Comparison of ENCODE assay signal across 8 cellular contexts in genomic region chr10:71772832-71773220, GRCh38. TPM values are rescaled to one million over a fixed set of nuclear protein-coding genes. Genes with fewer than 3 reads are reported as not detected.
DNase-seq lines count a peak whose midpoint lies in the region; ATAC-seq lines count a peak whose summit lies in the region.

No MANE protein-coding gene starts in this region.

- peak overlapping the region; percentile 88 for H3K4me3 Mint-ChIP-seq in stimulated activated memory B cell treated with anti-CD40 and anti-IgM and Interleukin-4, amounts not matched to agents 10 μg/mL and 1 μg/mL and 100 μg/mL, for 72 hours

- peaks cover 88% of the 10 kb centered on the region for H3K4me1 Mint-ChIP-seq in stimulated activated memory B cell treated with anti-CD40 and anti-IgM and Interleukin-4, amounts not matched to agents 10 μg/mL and 1 μg/mL and 100 μg/mL, for 72 hours

- peak overlapping the region; percentile 92 for H3K27ac Mint-ChIP-seq in stimulated activated memory B cell treated with anti-CD40 and anti-IgM and Interleukin-4, amounts not matched to agents 10 μg/mL and 1 μg/mL and 100 μg/mL, for 72 hours

- peaks cover 9% of the 10 kb centered on the region for H3K9me3 ChIP-seq in HUES6 (ENCODE audit: control insufficient read depth, insufficient read depth, low read depth, low read length)
- H3K9me3 ChIP-seq in adipocyte (ENCODE audit: control insufficient read depth, low read length), result no peaks in the 10 kb centered on the region
- H3K9me3 ChIP-seq in iPS-18c (ENCODE audit: control insufficient read depth, insufficient read depth, low read length), result peaks cover 4% of the 10 kb centered on the region

- H3K4me1 ChIP-seq in HUES6 (ENCODE audit: control insufficient read depth, insufficient read depth, low read length), result no peaks in the 10 kb centered on the region; the same call in 1 of the 2 replicates
- peaks cover 70% of the 10 kb centered on the region for H3K4me1 ChIP-seq in adipocyte (ENCODE audit: control insufficient read depth, insufficient read depth, low read length)

- peaks cover 38% of the 10 kb centered on the region for H3K27me3 ChIP-seq in HUES6 (ENCODE audit: control insufficient read depth, insufficient read depth, low read length)
- H3K27me3 ChIP-seq in adipocyte (replicated peaks; ENCODE audit: control insufficient read depth, insufficient read depth, low read length), result no peaks in the 10 kb centered on the region

- H3K4me3 ChIP-seq in HUES6 (ENCODE audit: low read depth, low read length) (peak overlapping the region; percentile 58), adipocyte (ENCODE audit: low read length) (peak overlapping the region; percentile 88), iPS-18c (ENCODE audit: insufficient read depth, low read depth, low read length) (peak overlapping the region; percentile 69)

- no peak overlapping the region for H3K27ac ChIP-seq in HUES6 (ENCODE audit: low read depth, low read length)

- DNase-seq in adipocyte (ENCODE audit: low read depth) (peak; percentile 25), dermis blood vessel endothelial cell (no peak), SHP77 (lab: John Stamatoyannopoulos, UW) (no peak), kidney glomerular epithelial cell (lab: John Stamatoyannopoulos, UW) (no peak)
- no peak for DNase-seq in stimulated activated CD4-positive, alpha-beta T cell treated with anti-CD3 and anti-CD28 coated beads, Interleukin-1b, Interleukin-23, amount 100 ng/mL, for 48 hours

- H3K9ac ChIP-seq in HUES6 (ENCODE audit: low read length), result no peak overlapping the region
- H3K9ac ChIP-seq in adipocyte (ENCODE audit: low read length), result peak overlapping the region; percentile 92

- H3K9me3 Mint-ChIP-seq in stimulated activated memory B cell treated with anti-CD40 and anti-IgM and Interleukin-4, amounts not matched to agents 10 μg/mL and 1 μg/mL and 100 μg/mL, for 72 hours, result no peaks in the 10 kb centered on the region

- no peaks in the 10 kb centered on the region for H3K27me3 Mint-ChIP-seq in stimulated activated memory B cell treated with anti-CD40 and anti-IgM and Interleukin-4, amounts not matched to agents 10 μg/mL and 1 μg/mL and 100 μg/mL, for 72 hours

- H3K36me3 ChIP-seq in HUES6 (ENCODE audit: control insufficient read depth, insufficient read depth, low read length) (no peaks in the 10 kb centered on the region), adipocyte (ENCODE audit: control insufficient read depth, insufficient read depth, low read length, severe bottlenecking) (no peaks in the 10 kb centered on the region)

- ATAC-seq in stimulated activated memory B cell treated with anti-CD40 and anti-IgM and Interleukin-4, amounts not matched to agents 10 μg/mL and 1 μg/mL and 100 μg/mL, for 72 hours, result peak; percentile 1

- H3K36me3 Mint-ChIP-seq in stimulated activated memory B cell treated with anti-CD40 and anti-IgM and Interleukin-4, amounts not matched to agents 10 μg/mL and 1 μg/mL and 100 μg/mL, for 72 hours, result no peaks in the 10 kb centered on the region

RNA-seq across cellular contexts. Expression of gene VSIR, which starts 0.5 kb away (rescaled TPM):
- 25.1 and 42.2 TPM in 2 replicates for total RNA-seq in dermis blood vessel endothelial cell

RNA-seq across cellular contexts. Expression of gene C10orf105, which starts 53.2 kb away (rescaled TPM):
- total RNA-seq in dermis blood vessel endothelial cell, result under 0.01 and 0.05 TPM in 2 replicates
